8 cellular contexts compared by ENCODE assay signal in genomic region chr6:3232017-3232838, GRCh38. TPM values are rescaled to one million over a fixed set of nuclear protein-coding genes. Genes with fewer than 3 reads are reported as not detected.
DNase-seq lines count a peak whose midpoint lies in the region; ATAC-seq and TF ChIP-seq lines count a peak whose summit lies in the region.

No MANE protein-coding gene starts in this region.

- H3K4me1 Mint-ChIP-seq in chondrocyte (ENCODE audit: low read depth) = peaks cover 43% of the 10 kb centered on the region

- H3K9ac ChIP-seq in muscle layer of colon (ENCODE audit: low read length) = peak overlapping the region; percentile 70

- H3K27me3 ChIP-seq in A673 (replicated peaks; ENCODE audit: insufficient read depth, low read depth, low read length, poor library complexity) (peaks cover 8% of the 10 kb centered on the region), muscle layer of colon (ENCODE audit: control insufficient read depth in 1 of 2, insufficient read depth in 2 of 2, low read length in 2 of 2) (peaks cover 39 to 40% of the 10 kb centered on the region in 2 donors)

- H3K9me3 Mint-ChIP-seq in chondrocyte (ENCODE audit: low read depth) = no peaks in the 10 kb centered on the region

- no peak for DNase-seq in A673 (ENCODE audit: low spot score)
- DNase-seq in NCI-H1105 treated with DMSO at 0.1 percent for 48 hours (lab: John Stamatoyannopoulos, UW) = peak; percentile 82
- no peak for DNase-seq in chondrocyte (ENCODE audit: low spot score)
- no peak for DNase-seq in NCI-H2196 treated with DMSO at 0.1 percent for 48 hours (lab: John Stamatoyannopoulos, UW; ENCODE audit: unreplicated experiment)
- DNase-seq in germinal center (ENCODE audit: low spot score) = no peak
- DNase-seq in mesenteric fat pad (ENCODE audit: low spot score) = no peak

- H3K9me3 ChIP-seq in A673 (ENCODE audit: low read depth, low read length, poor library complexity, severe bottlenecking) (no peaks in the 10 kb centered on the region), muscle layer of colon (ENCODE audit: low read length) (no peaks in the 10 kb centered on the region)

- H3K4me3 Mint-ChIP-seq in chondrocyte (ENCODE audit: unreplicated experiment) = peak overlapping the region; percentile 83

- no peak for ATAC-seq in HG02840 (IDR thresholded peaks at IDR 0.05; ENCODE audit: low FRiP score, unreplicated experiment)

- CTCF ChIA-PET in A673 (lab: Charles Lee) = interaction anchor here (1.3 kb wide), 1 partner anchor 19 kb away, joined by 3 read pairs; no protein-coding TSS in a partner anchor

- peak overlapping the region; percentile 65 for H3K27ac ChIP-seq in A673 (ENCODE audit: low read depth, low read length, poor library complexity, severe bottlenecking)
- peak overlapping the region; percentile 83 for H3K27ac ChIP-seq in muscle layer of colon (ENCODE audit: low read depth, low read length)

- POLR2A ChIA-PET in A673 (lab: Charles Lee; ENCODE audit: low non-redundant PET) = no interaction called here

- no peak for TF ChIP-seq CTCF in A673 (conservative IDR thresholded peaks at IDR 0.05; ENCODE audit: low read depth, low read length)
- TF ChIP-seq CTCF in chondrocyte (IDR thresholded peaks at IDR 0.05) = no peak

- intact Hi-C loops in A673 (cut with micrococcal nuclease; ENCODE audit: unreplicated experiment) = no loop called here

- peak overlapping the region; percentile 61 for H3K4me3 ChIP-seq in A673 (ENCODE audit: low read depth, low read length, poor library complexity, severe bottlenecking)
- H3K4me3 ChIP-seq in muscle layer of colon (ENCODE audit: low read depth in 1 of 2, low read length in 2 of 2) = peak overlapping the region; percentile 75

- peaks cover 15% of the 10 kb centered on the region for H3K4me1 ChIP-seq in A673 (ENCODE audit: insufficient read depth, low read length, poor library complexity, severe bottlenecking)
- peaks cover 43% of the 10 kb centered on the region for H3K4me1 ChIP-seq in muscle layer of colon (ENCODE audit: insufficient read depth, low read length)

- H3K27ac Mint-ChIP-seq in chondrocyte (ENCODE audit: unreplicated experiment) = peak overlapping the region; percentile 86

- BruUV-seq in A673 (replicated peaks; lab: Mats Ljungman, UMichigan) = no TSS peak

- no peaks in the 10 kb centered on the region for H3K27me3 Mint-ChIP-seq in chondrocyte (ENCODE audit: low read depth)

- no peaks in the 10 kb centered on the region for H3K36me3 Mint-ChIP-seq in chondrocyte (ENCODE audit: low read depth)

- H3K36me3 ChIP-seq in A673 (ENCODE audit: insufficient read depth, low read length, poor library complexity, severe bottlenecking) (no peaks in the 10 kb centered on the region), muscle layer of colon (ENCODE audit: insufficient read depth, low read length) (no peaks in the 10 kb centered on the region)

RNA-seq across cellular contexts. Expression of gene TUBB2B, which starts 4.8 kb away (rescaled TPM):
- total RNA-seq in A673 (2021) = 144 and 158 TPM in 2 replicates
- total RNA-seq in chondrocyte = 109 to 119 TPM (median 117 TPM) in 3 replicates
- 12.2 TPM for total RNA-seq in mesenteric fat pad

RNA-seq across cellular contexts. Expression of gene PSMG4, which starts 26.5 kb away (rescaled TPM):
- 34.4 and 40.8 TPM in 2 replicates for total RNA-seq in A673 (2021)
- total RNA-seq in chondrocyte = 16.2 to 24.7 TPM (median 17.2 TPM) in 3 replicates
- 18.7 TPM for total RNA-seq in mesenteric fat pad
